ENCODE assay signal across 15 cellular contexts in genomic region chr3:81788650-81789049, GRCh38. TPM values are rescaled to one million over a fixed set of nuclear protein-coding genes. Genes with fewer than 3 reads are reported as not detected.
DNase-seq lines count a peak whose midpoint lies in the region; ATAC-seq and TF ChIP-seq lines count a peak whose summit lies in the region.
"Had no signal": no experiment of that assay in that cellular context is flagged by ENCODE, and none has a peak within 500 bp of the region (broad histone marks: within the 10 kb centered on the region; RNA-seq: fewer than 3 reads in every experiment).

No MANE protein-coding gene starts in this region.

- TF ChIP-seq POLR2A in uterus (IDR thresholded peaks at IDR 0.05), result no peak

- H3K9me3 Mint-ChIP-seq in osteocyte (ENCODE audit: unreplicated experiment), result no peaks in the 10 kb centered on the region
- H3K9me3 Mint-ChIP-seq: natural killer cell had no signal

- H3K27me3 Mint-ChIP-seq in osteocyte (ENCODE audit: unreplicated experiment), result no peaks in the 10 kb centered on the region

- H3K27me3 ChIP-seq in A673 (replicated peaks; ENCODE audit: insufficient read depth, low read depth, low read length, poor library complexity) (no peaks in the 10 kb centered on the region), uterus (no peaks in the 10 kb centered on the region)

- CTCF ChIA-PET in A673 (lab: Charles Lee), result no interaction called here

- H3K36me3 ChIP-seq in A673 (ENCODE audit: insufficient read depth, low read length, poor library complexity, severe bottlenecking), result no peaks in the 10 kb centered on the region
- H3K36me3 ChIP-seq in uterus, result no peaks in the 10 kb centered on the region

- TF ChIP-seq CTCF in A673 (conservative IDR thresholded peaks at IDR 0.05; ENCODE audit: low read depth, low read length) (no peak), osteocyte (IDR thresholded peaks at IDR 0.05) (no peak), uterus (IDR thresholded peaks at IDR 0.05) (no peak)

- H3K27ac ChIP-seq in A673 (ENCODE audit: low read depth, low read length, poor library complexity, severe bottlenecking) (no peak overlapping the region), uterus (no peak overlapping the region)

- H3K4me3 ChIP-seq in A673 (ENCODE audit: low read depth, low read length, poor library complexity, severe bottlenecking), result no peak overlapping the region
- H3K4me3 ChIP-seq in uterus, result no peak overlapping the region

- no peaks in the 10 kb centered on the region for H3K4me1 ChIP-seq in A673 (ENCODE audit: insufficient read depth, low read length, poor library complexity, severe bottlenecking)
- no peaks in the 10 kb centered on the region for H3K4me1 ChIP-seq in uterus

- no peaks in the 10 kb centered on the region for H3K36me3 Mint-ChIP-seq in osteocyte (ENCODE audit: unreplicated experiment)
- H3K36me3 Mint-ChIP-seq: natural killer cell had no signal

- intact Hi-C loops in A673 (cut with micrococcal nuclease; ENCODE audit: unreplicated experiment), result no loop called here
- intact Hi-C loops in uterus (cut with DNase I; ENCODE audit: low total_unique reads), result no loop called here

- DNase-seq in stromal cell of bone marrow (ENCODE audit: low read depth), result peak; percentile 17
- no peak for DNase-seq in A673 (ENCODE audit: low spot score)
- no peak for DNase-seq in osteocyte (ENCODE audit: extremely low spot score, unreplicated experiment)
- DNase-seq in uterus, result no peak
- DNase-seq: activated CD4-positive, alpha-beta T cell treated with anti-CD3 and anti-CD28 coated beads, Interleukin-2, amount 50 U/mL, for 4 hours; effector CD8-positive, alpha-beta T cell; H7; Kasumi-1; natural killer cell; NCI-H446 treated with DMSO at 0.1 percent for 48 hours had no signal

- H3K4me3 Mint-ChIP-seq in osteocyte (ENCODE audit: unreplicated experiment), result no peak overlapping the region
- H3K4me3 Mint-ChIP-seq: natural killer cell; stimulated activated naive CD8-positive, alpha-beta T cell treated with anti-CD3 and anti-CD28 coated beads, Interleukin-15, Interleukin-2, amounts not matched to agents 100 ng/mL and 50 ng/mL, for 24 hours had no signal

- no peaks in the 10 kb centered on the region for H3K4me1 Mint-ChIP-seq in osteocyte (ENCODE audit: unreplicated experiment)
- H3K4me1 Mint-ChIP-seq: natural killer cell had no signal

- POLR2A ChIA-PET in A673 (lab: Charles Lee; ENCODE audit: low non-redundant PET), result no interaction called here

- peak; percentile 72 for ATAC-seq in GM19035 (IDR thresholded peaks at IDR 0.05; ENCODE audit: unreplicated experiment)
- peak; percentile 82 for ATAC-seq in HG02642 (IDR thresholded peaks at IDR 0.05; ENCODE audit: poor library complexity, unreplicated experiment)
- ATAC-seq in HG03469 (IDR thresholded peaks at IDR 0.05; ENCODE audit: unreplicated experiment), result peak; percentile 70
- ATAC-seq: natural killer cell, SK-N-SH treated with all-trans-retinoic acid at 6 μM for 48 hours had no signal

- no TSS peak for BruUV-seq in A673 (replicated peaks; lab: Mats Ljungman, UMichigan)

- no peak overlapping the region for H3K27ac Mint-ChIP-seq in osteocyte (ENCODE audit: unreplicated experiment)
- H3K27ac Mint-ChIP-seq: natural killer cell; stimulated activated naive CD8-positive, alpha-beta T cell treated with anti-CD3 and anti-CD28 coated beads, Interleukin-15, Interleukin-2, amounts not matched to agents 100 ng/mL and 50 ng/mL, for 24 hours had no signal

- no peaks in the 10 kb centered on the region for H3K9me3 ChIP-seq in A673 (ENCODE audit: low read depth, low read length, poor library complexity, severe bottlenecking)
- H3K9me3 ChIP-seq in uterus, result no peaks in the 10 kb centered on the region

RNA-seq across cellular contexts. Expression of gene GBE1, which starts 27.2 kb away (rescaled TPM):
- total RNA-seq in A673 (2021), result 5.6 and 8.2 TPM in 2 replicates
- 39.2 and 39.8 TPM in 2 replicates for total RNA-seq in osteocyte
- 10 to 100 TPM in 3 of 4 donors, 1 to 10 TPM in 1; 9.2 to 33.8 (median 24.9) TPM for total RNA-seq in uterus
